ENCODE assay signal across 1 cellular context in the genomic region with DNA sequence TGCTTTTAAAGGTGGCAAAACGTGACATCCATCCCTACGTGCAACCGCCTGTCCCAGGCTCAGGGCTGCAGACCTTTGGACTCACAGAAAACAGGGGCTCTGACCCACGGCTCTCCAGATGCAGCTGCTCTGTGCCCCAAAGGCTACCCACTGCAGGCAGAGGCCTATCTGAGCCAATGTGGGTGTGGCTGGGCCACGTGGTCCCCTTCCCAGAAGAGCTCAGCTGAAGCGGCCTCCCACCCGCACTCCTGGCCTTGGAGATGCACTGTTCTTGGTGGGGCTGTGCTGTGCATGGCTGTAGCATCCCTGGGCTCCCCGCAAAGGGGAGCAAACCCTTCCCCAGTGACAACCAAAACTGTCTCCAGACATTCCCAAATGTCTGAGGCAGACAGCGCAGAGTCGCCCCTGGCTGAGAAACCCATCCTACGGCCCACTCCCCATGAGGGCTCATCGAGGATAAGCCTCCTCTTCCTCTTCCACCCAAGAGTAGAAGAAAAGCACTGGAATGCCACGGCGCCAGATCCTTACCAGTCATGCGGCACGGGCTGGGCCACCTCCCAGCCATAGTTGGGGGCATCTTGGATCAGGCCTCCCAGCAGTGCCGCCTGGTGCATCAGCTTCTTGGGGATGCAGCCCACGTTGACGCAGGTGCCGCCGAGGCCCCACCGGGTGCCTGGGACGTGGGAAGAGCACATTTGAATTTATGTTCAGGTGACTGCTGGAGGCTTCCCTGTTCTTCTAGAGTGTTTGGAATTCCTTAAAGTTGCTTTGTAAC.
A peak's percentile ranks its signal among the peaks of the same experiment; 100 is the strongest.
TF ChIP-seq lines count a peak whose summit lies in the region.

No MANE protein-coding gene starts in this region.

TF ChIP-seq in K562, 482 proteins besides CTCF, POLR2A, EP300 and RAD21 (continued from another document):
- TF ChIP-seq KLF13 (tag; IDR thresholded peaks at IDR 0.05; ENCODE audit: borderline replicate concordance, low read depth) (peak; percentile 80; the same call in 1 of the 2 replicates), RFX5 (IDR thresholded peaks at IDR 0.05; ENCODE audit: low read depth, low read length) (no peak), ZNF436 (CRISPR knock-in tag; IDR thresholded peaks at IDR 0.05) (no peak), MYBL2 (IDR thresholded peaks at IDR 0.05; ENCODE audit: low read depth) (no peak), MYBL2 (CRISPR knock-in tag; IDR thresholded peaks at IDR 0.05; ENCODE audit: borderline replicate concordance) (no peak), MBD2 (IDR thresholded peaks at IDR 0.05; ENCODE audit: borderline replicate concordance, low read depth) (no peak), SRSF3 (IDR thresholded peaks at IDR 0.05; ENCODE audit: insufficient read depth, low read length) (no peak), FOSL1 (tag; conservative IDR thresholded peaks at IDR 0.05) (no peak), ZNF830 (CRISPR knock-in tag; IDR thresholded peaks at IDR 0.05) (0 out of 2 replicates have a peak, but pooled peaks have one; percentile 23), HNRNPH1 (optimal IDR thresholded peaks at IDR 0.05; ENCODE audit: low read depth, low read length) (no peak), KLF1 (tag; IDR thresholded peaks at IDR 0.05) (0 out of 2 replicates have a peak, but pooled peaks have one; percentile 14), ZBED1 (IDR thresholded peaks at IDR 0.05) (no peak), NBN (IDR thresholded peaks at IDR 0.05; ENCODE audit: low read depth) (no peak), SP1 (CRISPR knock-in tag; IDR thresholded peaks at IDR 0.05) (no peak), MYC (IDR thresholded peaks at IDR 0.05; ENCODE audit: low read depth, low read length) (peak; percentile 56; the same call in 1 of the 2 replicates), MYC (CRISPR knock-in tag; IDR thresholded peaks at IDR 0.05; ENCODE audit: borderline replicate concordance, low read depth) (no peak), KDM5B (IDR thresholded peaks at IDR 0.05; ENCODE audit: insufficient replicate concordance, low read depth, low read length) (no peak), ZNF324 (CRISPR knock-in tag; IDR thresholded peaks at IDR 0.05) (no peak), LCOR (CRISPR knock-in tag; IDR thresholded peaks at IDR 0.05) (no peak), ZNF174 (CRISPR knock-in tag; IDR thresholded peaks at IDR 0.05) (no peak), MCM5 (IDR thresholded peaks at IDR 0.05; ENCODE audit: low read depth) (no peak)
- TF ChIP-seq, protein P1, sequence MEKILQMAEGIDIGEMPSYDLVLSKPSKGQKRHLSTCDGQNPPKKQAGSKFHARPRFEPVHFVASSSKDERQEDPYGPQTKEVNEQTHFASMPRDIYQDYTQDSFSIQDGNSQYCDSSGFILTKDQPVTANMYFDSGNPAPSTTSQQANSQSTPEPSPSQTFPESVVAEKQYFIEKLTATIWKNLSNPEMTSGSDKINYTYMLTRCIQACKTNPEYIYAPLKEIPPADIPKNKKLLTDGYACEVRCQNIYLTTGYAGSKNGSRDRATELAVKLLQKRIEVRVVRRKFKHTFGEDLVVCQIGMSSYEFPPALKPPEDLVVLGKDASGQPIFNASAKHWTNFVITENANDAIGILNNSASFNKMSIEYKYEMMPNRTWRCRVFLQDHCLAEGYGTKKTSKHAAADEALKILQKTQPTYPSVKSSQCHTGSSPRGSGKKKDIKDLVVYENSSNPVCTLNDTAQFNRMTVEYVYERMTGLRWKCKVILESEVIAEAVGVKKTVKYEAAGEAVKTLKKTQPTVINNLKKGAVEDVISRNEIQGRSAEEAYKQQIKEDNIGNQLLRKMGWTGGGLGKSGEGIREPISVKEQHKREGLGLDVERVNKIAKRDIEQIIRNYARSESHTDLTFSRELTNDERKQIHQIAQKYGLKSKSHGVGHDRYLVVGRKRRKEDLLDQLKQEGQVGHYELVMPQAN (IDR thresholded peaks at IDR 0.05; ENCODE audit: borderline replicate concordance) = peak; percentile 44; the same call in 1 of the 2 replicates
- TF ChIP-seq, protein P2, sequence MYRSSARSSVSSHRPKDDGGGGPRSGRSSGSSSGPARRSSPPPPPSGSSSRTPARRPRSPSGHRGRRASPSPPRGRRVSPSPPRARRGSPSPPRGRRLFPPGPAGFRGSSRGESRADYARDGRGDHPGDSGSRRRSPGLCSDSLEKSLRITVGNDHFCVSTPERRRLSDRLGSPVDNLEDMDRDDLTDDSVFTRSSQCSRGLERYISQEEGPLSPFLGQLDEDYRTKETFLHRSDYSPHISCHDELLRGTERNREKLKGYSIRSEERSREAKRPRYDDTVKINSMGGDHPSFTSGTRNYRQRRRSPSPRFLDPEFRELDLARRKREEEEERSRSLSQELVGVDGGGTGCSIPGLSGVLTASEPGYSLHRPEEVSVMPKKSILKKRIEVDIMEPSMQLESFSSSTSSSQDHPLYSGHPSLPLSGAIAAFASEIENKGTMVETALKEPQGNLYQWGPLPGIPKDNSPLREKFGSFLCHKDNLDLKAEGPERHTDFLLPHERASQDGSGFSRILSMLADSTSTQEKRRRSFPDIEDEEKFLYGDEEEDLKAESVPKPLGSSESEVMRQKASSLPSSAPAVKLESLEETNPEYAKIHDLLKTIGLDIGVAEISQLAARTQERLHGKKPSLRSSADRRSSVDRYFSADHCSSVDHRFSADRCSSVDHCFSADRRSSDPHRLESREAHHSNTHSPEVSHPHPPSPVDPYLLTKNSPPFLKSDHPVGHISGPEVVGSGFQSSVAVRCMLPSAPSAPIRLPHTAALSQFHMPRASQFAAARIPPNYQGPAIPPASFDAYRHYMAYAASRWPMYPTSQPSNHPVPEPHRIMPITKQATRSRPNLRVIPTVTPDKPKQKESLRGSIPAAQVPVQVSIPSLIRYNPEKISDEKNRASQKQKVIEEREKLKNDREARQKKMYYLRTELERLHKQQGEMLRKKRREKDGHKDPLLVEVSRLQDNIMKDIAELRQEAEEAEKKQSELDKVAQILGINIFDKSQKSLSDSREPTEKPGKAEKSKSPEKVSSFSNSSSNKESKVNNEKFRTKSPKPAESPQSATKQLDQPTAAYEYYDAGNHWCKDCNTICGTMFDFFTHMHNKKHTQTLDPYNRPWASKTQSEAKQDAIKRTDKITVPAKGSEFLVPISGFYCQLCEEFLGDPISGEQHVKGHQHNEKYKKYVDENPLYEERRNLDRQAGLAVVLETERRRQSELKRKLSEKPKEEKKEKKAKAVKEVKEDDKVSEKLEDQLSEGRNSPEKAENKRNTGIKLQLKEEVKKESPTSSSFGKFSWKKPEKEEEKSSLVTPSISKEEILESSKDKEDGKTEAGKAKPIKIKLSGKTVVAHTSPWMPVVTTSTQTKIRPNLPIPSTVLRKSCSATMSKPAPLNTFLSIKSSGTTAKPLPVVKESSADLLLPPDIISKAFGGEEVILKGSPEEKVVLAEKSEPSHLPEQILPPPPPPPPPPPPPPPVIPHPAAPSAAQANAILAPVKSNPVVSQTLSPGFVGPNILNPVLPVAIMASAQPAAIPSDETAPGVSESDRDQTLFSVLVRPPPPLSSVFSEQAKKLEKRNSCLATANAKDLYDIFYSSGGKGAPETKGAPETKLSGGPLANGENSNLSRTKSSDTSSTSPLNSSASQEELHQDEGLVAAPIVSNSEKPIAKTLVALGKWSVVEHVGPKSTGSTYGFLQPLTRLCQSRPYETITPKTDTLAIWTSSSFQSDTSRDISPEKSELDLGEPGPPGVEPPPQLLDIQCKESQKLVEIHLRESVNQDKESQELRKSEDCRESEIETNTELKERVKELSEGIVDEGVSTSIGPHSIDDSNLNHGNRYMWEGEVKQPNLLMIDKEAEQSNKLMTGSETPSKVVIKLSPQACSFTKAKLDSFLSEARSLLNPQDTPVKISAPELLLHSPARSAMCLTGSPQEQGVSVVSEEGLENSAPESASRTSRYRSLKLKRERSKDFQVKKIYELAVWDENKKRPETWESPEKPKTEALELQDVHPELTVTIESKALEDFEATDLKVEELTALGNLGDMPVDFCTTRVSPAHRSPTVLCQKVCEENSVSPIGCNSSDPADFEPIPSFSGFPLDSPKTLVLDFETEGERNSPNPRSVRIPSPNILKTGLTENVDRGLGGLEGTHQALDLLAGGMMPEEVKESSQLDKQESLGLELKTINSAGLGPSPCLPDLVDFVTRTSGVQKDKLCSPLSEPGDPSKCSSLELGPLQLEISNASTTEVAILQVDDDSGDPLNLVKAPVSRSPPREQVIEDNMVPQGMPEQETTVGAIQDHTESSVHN (IDR thresholded peaks at IDR 0.05; ENCODE audit: borderline replicate concordance in 1 of 2, low read depth in 1 of 2) = no peak
- TF ChIP-seq, protein P3, sequence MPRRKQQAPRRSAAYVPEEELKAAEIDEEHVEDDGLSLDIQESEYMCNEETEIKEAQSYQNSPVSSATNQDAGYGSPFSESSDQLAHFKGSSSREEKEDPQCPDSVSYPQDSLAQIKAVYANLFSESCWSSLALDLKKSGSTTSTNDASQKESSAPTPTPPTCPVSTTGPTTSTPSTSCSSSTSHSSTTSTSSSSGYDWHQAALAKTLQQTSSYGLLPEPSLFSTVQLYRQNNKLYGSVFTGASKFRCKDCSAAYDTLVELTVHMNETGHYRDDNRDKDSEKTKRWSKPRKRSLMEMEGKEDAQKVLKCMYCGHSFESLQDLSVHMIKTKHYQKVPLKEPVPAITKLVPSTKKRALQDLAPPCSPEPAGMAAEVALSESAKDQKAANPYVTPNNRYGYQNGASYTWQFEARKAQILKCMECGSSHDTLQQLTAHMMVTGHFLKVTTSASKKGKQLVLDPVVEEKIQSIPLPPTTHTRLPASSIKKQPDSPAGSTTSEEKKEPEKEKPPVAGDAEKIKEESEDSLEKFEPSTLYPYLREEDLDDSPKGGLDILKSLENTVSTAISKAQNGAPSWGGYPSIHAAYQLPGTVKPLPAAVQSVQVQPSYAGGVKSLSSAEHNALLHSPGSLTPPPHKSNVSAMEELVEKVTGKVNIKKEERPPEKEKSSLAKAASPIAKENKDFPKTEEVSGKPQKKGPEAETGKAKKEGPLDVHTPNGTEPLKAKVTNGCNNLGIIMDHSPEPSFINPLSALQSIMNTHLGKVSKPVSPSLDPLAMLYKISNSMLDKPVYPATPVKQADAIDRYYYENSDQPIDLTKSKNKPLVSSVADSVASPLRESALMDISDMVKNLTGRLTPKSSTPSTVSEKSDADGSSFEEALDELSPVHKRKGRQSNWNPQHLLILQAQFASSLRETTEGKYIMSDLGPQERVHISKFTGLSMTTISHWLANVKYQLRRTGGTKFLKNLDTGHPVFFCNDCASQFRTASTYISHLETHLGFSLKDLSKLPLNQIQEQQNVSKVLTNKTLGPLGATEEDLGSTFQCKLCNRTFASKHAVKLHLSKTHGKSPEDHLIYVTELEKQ (CRISPR knock-in tag; IDR thresholded peaks at IDR 0.05) = no peak
- TF ChIP-seq, protein P4, sequence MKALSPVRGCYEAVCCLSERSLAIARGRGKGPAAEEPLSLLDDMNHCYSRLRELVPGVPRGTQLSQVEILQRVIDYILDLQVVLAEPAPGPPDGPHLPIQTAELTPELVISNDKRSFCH (CRISPR knock-in tag; IDR thresholded peaks at IDR 0.05) = no peak
- TF ChIP-seq, protein P4 (tag; IDR thresholded peaks at IDR 0.05) = 0 out of 2 replicates have a peak, but pooled peaks have one; percentile 21
- TF ChIP-seq, protein P5, sequence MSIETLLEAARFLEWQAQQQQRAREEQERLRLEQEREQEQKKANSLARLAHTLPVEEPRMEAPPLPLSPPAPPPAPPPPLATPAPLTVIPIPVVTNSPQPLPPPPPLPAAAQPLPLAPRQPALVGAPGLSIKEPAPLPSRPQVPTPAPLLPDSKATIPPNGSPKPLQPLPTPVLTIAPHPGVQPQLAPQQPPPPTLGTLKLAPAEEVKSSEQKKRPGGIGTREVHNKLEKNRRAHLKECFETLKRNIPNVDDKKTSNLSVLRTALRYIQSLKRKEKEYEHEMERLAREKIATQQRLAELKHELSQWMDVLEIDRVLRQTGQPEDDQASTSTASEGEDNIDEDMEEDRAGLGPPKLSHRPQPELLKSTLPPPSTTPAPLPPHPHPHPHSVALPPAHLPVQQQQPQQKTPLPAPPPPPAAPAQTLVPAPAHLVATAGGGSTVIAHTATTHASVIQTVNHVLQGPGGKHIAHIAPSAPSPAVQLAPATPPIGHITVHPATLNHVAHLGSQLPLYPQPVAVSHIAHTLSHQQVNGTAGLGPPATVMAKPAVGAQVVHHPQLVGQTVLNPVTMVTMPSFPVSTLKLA (conservative IDR thresholded peaks at IDR 0.05) = peak in 1 of 2 experiments; percentile 90; a peak in 2 of 4 replicates
- TF ChIP-seq, protein P6, sequence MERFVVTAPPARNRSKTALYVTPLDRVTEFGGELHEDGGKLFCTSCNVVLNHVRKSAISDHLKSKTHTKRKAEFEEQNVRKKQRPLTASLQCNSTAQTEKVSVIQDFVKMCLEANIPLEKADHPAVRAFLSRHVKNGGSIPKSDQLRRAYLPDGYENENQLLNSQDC (CRISPR knock-in tag; IDR thresholded peaks at IDR 0.05) = no peak
- TF ChIP-seq, protein P7, sequence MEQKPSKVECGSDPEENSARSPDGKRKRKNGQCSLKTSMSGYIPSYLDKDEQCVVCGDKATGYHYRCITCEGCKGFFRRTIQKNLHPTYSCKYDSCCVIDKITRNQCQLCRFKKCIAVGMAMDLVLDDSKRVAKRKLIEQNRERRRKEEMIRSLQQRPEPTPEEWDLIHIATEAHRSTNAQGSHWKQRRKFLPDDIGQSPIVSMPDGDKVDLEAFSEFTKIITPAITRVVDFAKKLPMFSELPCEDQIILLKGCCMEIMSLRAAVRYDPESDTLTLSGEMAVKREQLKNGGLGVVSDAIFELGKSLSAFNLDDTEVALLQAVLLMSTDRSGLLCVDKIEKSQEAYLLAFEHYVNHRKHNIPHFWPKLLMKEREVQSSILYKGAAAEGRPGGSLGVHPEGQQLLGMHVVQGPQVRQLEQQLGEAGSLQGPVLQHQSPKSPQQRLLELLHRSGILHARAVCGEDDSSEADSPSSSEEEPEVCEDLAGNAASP (IDR thresholded peaks at IDR 0.05) = no peak
